Comparison of ENCODE assay signal across 22 cellular contexts in genomic region chr22:30932661-30933060, GRCh38.
"Had no signal": no experiment of that assay in that cellular context is flagged by ENCODE, and none has a peak within 500 bp of the region (broad histone marks: within the 10 kb centered on the region; RNA-seq: fewer than 3 reads in every experiment).

No MANE protein-coding gene starts in this region.

- DNase-seq: activated CD4-positive, alpha-beta T cell treated with anti-CD3 and anti-CD28 coated beads for 4 hours; activated CD4-positive, alpha-beta T cell treated with anti-CD3 and anti-CD28 coated beads, Interleukin-2, amount 50 U/mL, for 48 hours; activated naive CD4-positive, alpha-beta T cell treated with anti-CD3 and anti-CD28 coated beads, Interleukin-2, amount 50 U/mL, for 16 hours; activated T-cell treated with anti-CD3 and anti-CD28 coated beads, Interleukin-2, amount 50 U/mL, for 4 hours; adrenal gland; brain microvascular endothelial cell; central memory CD4-positive, alpha-beta T cell; dorsolateral prefrontal cortex; endodermal cell; heart left ventricle; left colon; mesenchymal stem cell; stimulated activated CD4-positive, alpha-beta T cell treated with anti-CD3 and anti-CD28 coated beads, Interleukin-2, amount 100 ng/mL, for 48 hours; stimulated activated naive CD4-positive, alpha-beta T cell treated with Interleukin-2 at 50 U/mL for 16 hours; T-helper 9 cell had no signal

- ATAC-seq: activated T-cell treated with anti-CD3 and anti-CD28 coated beads, Interleukin-2, amount 50 U/mL, for 4 hours; heart left ventricle; left colon; WTC11 had no signal

- H3K4me3 Mint-ChIP-seq: activated T-cell treated with anti-CD3 and anti-CD28 coated beads, Interleukin-2, amount 50 U/mL, for 4 hours; endodermal cell; neural progenitor cell; type B pancreatic cell; WTC11 had no signal

- H3K4me1 Mint-ChIP-seq: endodermal cell, neural progenitor cell, WTC11 had no signal

- H3K9me3 ChIP-seq: adrenal gland, ascending aorta, heart left ventricle, thoracic aorta, vagina had no signal

- H3K27me3 Mint-ChIP-seq: progenitor cell of endocrine pancreas, type B pancreatic cell had no signal

- H3K4me3 ChIP-seq: adrenal gland, ascending aorta, dorsolateral prefrontal cortex, heart left ventricle, neural progenitor cell, thoracic aorta, vagina had no signal

- H3K9me3 Mint-ChIP-seq: activated T-cell treated with anti-CD3 and anti-CD28 coated beads, Interleukin-2, amount 50 U/mL, for 4 hours; endodermal cell; neural progenitor cell; type B pancreatic cell; WTC11 had no signal

- H3K4me1 ChIP-seq: adrenal gland, ascending aorta, heart left ventricle, neural progenitor cell, vagina had no signal

- H3K27ac Mint-ChIP-seq: endodermal cell, neural progenitor cell, progenitor cell of endocrine pancreas, type B pancreatic cell, WTC11 had no signal
